Comparison of ENCODE assay signal across 10 cellular contexts in genomic region chrX:34578237-34578636, GRCh38.
DNase-seq lines count a peak whose midpoint lies in the region; ATAC-seq and TF ChIP-seq lines count a peak whose summit lies in the region.
"Had no signal": no experiment of that assay in that cellular context is flagged by ENCODE, and none has a peak within 500 bp of the region (broad histone marks: within the 10 kb centered on the region; RNA-seq: fewer than 3 reads in every experiment).

No MANE protein-coding gene starts in this region.

- in situ Hi-C loops in ACHN (cut with HindIII; ENCODE audit: low pct_ligation_motif_present, low pct_unique_long_range_greater_than_20kb, low sequenced_read_pairs) = no loop called here

- H3K9me2 ChIP-seq in GM23338 (ENCODE audit: insufficient read depth) = no peaks in the 10 kb centered on the region

- H3K36me3 Mint-ChIP-seq in GM23338 (ENCODE audit: low read depth) = no peaks in the 10 kb centered on the region
- no peaks in the 10 kb centered on the region for H3K36me3 Mint-ChIP-seq in naive thymus-derived CD4-positive, alpha-beta T cell

- DNase-seq in ACHN = peak; percentile 36
- peak; percentile 48 for DNase-seq in GM23338 (ENCODE audit: low spot score)
- peak; percentile 9 for DNase-seq in kidney epithelial cell (ENCODE audit: low read depth)
- no peak for DNase-seq in GF-D8 (lab: John Stamatoyannopoulos, UW)
- DNase-seq in suprapubic skin (ENCODE audit: low spot score in 2 of 2) = no peak
- no peak for DNase-seq in COLO668 (lab: John Stamatoyannopoulos, UW; ENCODE audit: unreplicated experiment)
- DNase-seq in naive thymus-derived CD4-positive, alpha-beta T cell = no peak

- no peak for TF ChIP-seq POLR2A in suprapubic skin (IDR thresholded peaks at IDR 0.05)

- no peak overlapping the region for H3K27ac Mint-ChIP-seq in GM23338
- no peak overlapping the region for H3K27ac Mint-ChIP-seq in naive thymus-derived CD4-positive, alpha-beta T cell
- H3K27ac Mint-ChIP-seq: dendritic cell treated with granulocyte-macrophage colony-stimulating factor and Interleukin-4, amounts not matched to agents 40 ng/mL and 50 ng/mL, for 4 days had no signal

- 8% methylated on average over 2 of the region's 2 CpGs for WGBS in suprapubic skin

- no peaks in the 10 kb centered on the region for H3K9me3 ChIP-seq in suprapubic skin
- H3K9me3 ChIP-seq in naive thymus-derived CD4-positive, alpha-beta T cell (ENCODE audit: control insufficient read depth in 2 of 3, low read length in 3 of 3) = no peaks in the 10 kb centered on the region

- no peak overlapping the region for H3K4me3 Mint-ChIP-seq in GM23338
- H3K4me3 Mint-ChIP-seq in naive thymus-derived CD4-positive, alpha-beta T cell = no peak overlapping the region
- H3K4me3 Mint-ChIP-seq: dendritic cell treated with granulocyte-macrophage colony-stimulating factor and Interleukin-4, amounts not matched to agents 40 ng/mL and 50 ng/mL, for 4 days had no signal

- peaks cover 29% of the 10 kb centered on the region for H3K4me1 Mint-ChIP-seq in GM23338
- peaks cover 0 to 2% (median 0%) of the 10 kb centered on the region in 7 donors for H3K4me1 Mint-ChIP-seq in naive thymus-derived CD4-positive, alpha-beta T cell

- no peak overlapping the region for H3K4me2 ChIP-seq in GM23338

- no peaks in the 10 kb centered on the region for H3K27me3 ChIP-seq in GM23338 (ENCODE audit: insufficient read depth)
- H3K27me3 ChIP-seq in kidney epithelial cell (ENCODE audit: control insufficient read depth, insufficient read depth, low read length) = no peaks in the 10 kb centered on the region
- no peaks in the 10 kb centered on the region for H3K27me3 ChIP-seq in suprapubic skin
- no peaks in the 10 kb centered on the region for H3K27me3 ChIP-seq in naive thymus-derived CD4-positive, alpha-beta T cell (ENCODE audit: control insufficient read depth in 2 of 2, insufficient read depth in 2 of 2, low read length in 2 of 2)

- H3K4me1 ChIP-seq in GM23338 (ENCODE audit: insufficient read depth) = peaks cover 41% of the 10 kb centered on the region
- H3K4me1 ChIP-seq in suprapubic skin = no peaks in the 10 kb centered on the region
- no peaks in the 10 kb centered on the region for H3K4me1 ChIP-seq in naive thymus-derived CD4-positive, alpha-beta T cell (ENCODE audit: control insufficient read depth in 2 of 2, insufficient read depth in 2 of 2, low read length in 2 of 2)

- POLR2A ChIA-PET in naive thymus-derived CD4-positive, alpha-beta T cell (lab: Charles Lee) = no interaction called here

- no peak for ATAC-seq in GM23338
- no peak for ATAC-seq in naive thymus-derived CD4-positive, alpha-beta T cell

- no peaks in the 10 kb centered on the region for H3F3A ChIP-seq in GM23338 (replicated peaks; ENCODE audit: low read depth)

- TF ChIP-seq CTCF in GM23338 (conservative IDR thresholded peaks at IDR 0.05; ENCODE audit: low read depth in 2 of 2) (peak in 1 of 2 experiments; percentile 60; a peak in 3 of 4 replicates), VCaP (conservative IDR thresholded peaks at IDR 0.05) (peak; percentile 62), kidney epithelial cell (IDR thresholded peaks at IDR 0.05; ENCODE audit: insufficient read depth, low read length, poor library complexity, severe bottlenecking) (peak; percentile 35), suprapubic skin (IDR thresholded peaks at IDR 0.05) (no peak)

- no peaks in the 10 kb centered on the region for H4K20me1 ChIP-seq in GM23338 (replicated peaks; ENCODE audit: insufficient read depth)

- no peaks in the 10 kb centered on the region for H3K79me2 ChIP-seq in GM23338 (replicated peaks; ENCODE audit: insufficient read depth)

- H3K27me3 Mint-ChIP-seq in GM23338 (ENCODE audit: insufficient read depth, low read depth, poor library complexity) = peaks cover 3% of the 10 kb centered on the region
- no peaks in the 10 kb centered on the region for H3K27me3 Mint-ChIP-seq in naive thymus-derived CD4-positive, alpha-beta T cell
- H3K27me3 Mint-ChIP-seq: dendritic cell treated with granulocyte-macrophage colony-stimulating factor and Interleukin-4, amounts not matched to agents 40 ng/mL and 50 ng/mL, for 4 days had no signal

- H3K27ac ChIP-seq in GM23338 (ENCODE audit: low read depth) = no peak overlapping the region
- no peak overlapping the region for H3K27ac ChIP-seq in VCaP
- no peak overlapping the region for H3K27ac ChIP-seq in suprapubic skin
- no peak overlapping the region for H3K27ac ChIP-seq in naive thymus-derived CD4-positive, alpha-beta T cell (ENCODE audit: low read depth, low read length)
- H3K27ac ChIP-seq: skin epidermis had no signal

- CTCF ChIA-PET in naive thymus-derived CD4-positive, alpha-beta T cell (lab: Charles Lee) = no interaction called here

- H3K36me3 ChIP-seq in GM23338 (ENCODE audit: insufficient read depth) = no peaks in the 10 kb centered on the region
- H3K36me3 ChIP-seq in kidney epithelial cell (ENCODE audit: control insufficient read depth, insufficient read depth, low read length) = no peaks in the 10 kb centered on the region
- no peaks in the 10 kb centered on the region for H3K36me3 ChIP-seq in suprapubic skin
- H3K36me3 ChIP-seq in naive thymus-derived CD4-positive, alpha-beta T cell (ENCODE audit: control insufficient read depth in 2 of 3, insufficient read depth in 3 of 3, low read length in 3 of 3) = no peaks in the 10 kb centered on the region

- H3K4me3 ChIP-seq in GM23338 (no peak overlapping the region), kidney epithelial cell (ENCODE audit: low read depth, low read length) (no peak overlapping the region), suprapubic skin (no peak overlapping the region)
- no peak overlapping the region for H3K4me3 ChIP-seq in naive thymus-derived CD4-positive, alpha-beta T cell (ENCODE audit: low read length)
- H3K4me3 ChIP-seq: skin epidermis had no signal

- H2AFZ ChIP-seq in GM23338 = no peak overlapping the region

- intact Hi-C loops in naive thymus-derived CD4-positive, alpha-beta T cell (cut with micrococcal nuclease) = no loop called here

- no peak for TF ChIP-seq EP300 in suprapubic skin (IDR thresholded peaks at IDR 0.05)

- no peaks in the 10 kb centered on the region for H3K9me3 Mint-ChIP-seq in GM23338
- peaks cover 0 to 3% (median 0%) of the 10 kb centered on the region in 11 donors for H3K9me3 Mint-ChIP-seq in naive thymus-derived CD4-positive, alpha-beta T cell
- H3K9me3 Mint-ChIP-seq: dendritic cell treated with granulocyte-macrophage colony-stimulating factor and Interleukin-4, amounts not matched to agents 40 ng/mL and 50 ng/mL, for 4 days had no signal

TF ChIP-seq in GM23338, 12 proteins besides CTCF, POLR2A, EP300 and RAD21 (continues in another document):
- TF ChIP-seq ZNF462 (CRISPR knock-in tag; IDR thresholded peaks at IDR 0.05) (no peak), NANOG (IDR thresholded peaks at IDR 0.05; ENCODE audit: borderline replicate concordance) (no peak)

Comparison
In these comparisons a context has a peak if more than half of its experiments do, and no peak if none do; other contexts are left out.
1. DNase-seq: peak in ACHN (single experiment), GM23338 (single experiment) and kidney epithelial cell (single experiment); none in GF-D8 (single experiment), suprapubic skin (0 of 2), COLO668 (single experiment) and naive thymus-derived CD4-positive, alpha-beta T cell (0 of 9).
2. CTCF ChIP-seq: peak in VCaP (single experiment) and kidney epithelial cell (single experiment); none in suprapubic skin (0 of 2).